Comparison of ENCODE assay signal across 13 cellular contexts in the genomic region with DNA sequence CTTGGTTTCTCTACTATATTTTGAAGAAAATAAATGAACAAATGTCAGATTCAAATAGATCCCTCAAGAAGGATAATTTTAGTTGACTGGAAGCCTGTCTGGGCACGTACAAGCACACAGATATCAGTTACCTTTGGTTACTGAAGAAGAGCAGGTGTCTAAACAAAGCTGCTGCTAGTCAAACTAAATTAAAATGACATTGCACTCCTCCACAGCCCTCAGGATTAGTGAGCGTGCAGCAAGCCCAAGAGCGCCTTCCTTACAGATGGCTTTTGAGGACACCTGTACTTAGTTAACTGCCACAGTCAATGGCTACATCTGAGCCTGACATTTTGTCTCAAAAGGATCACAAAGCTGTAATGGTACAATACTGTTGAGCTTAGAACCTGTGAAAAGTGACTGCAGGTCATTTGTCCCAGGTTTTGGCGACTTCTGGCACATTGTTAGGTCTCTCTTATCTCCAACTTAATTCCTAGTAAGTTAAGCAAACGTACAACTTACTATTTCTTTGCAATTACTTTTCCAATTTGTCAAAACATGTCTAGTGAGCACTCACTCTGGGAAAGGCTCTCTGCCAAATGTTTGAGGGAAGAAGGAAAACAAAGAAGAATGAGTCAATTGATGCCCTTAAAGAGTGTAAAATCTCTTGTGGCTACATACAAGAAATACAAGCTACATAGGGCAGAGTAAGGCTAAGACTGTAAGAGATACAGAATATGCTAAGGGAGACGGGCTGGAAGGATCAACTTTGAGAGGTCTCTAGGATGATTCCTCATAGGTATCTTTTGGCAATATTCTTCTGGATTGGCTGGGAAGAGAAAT. TPM values are rescaled to one million over a fixed set of nuclear protein-coding genes. Genes with fewer than 3 reads are reported as not detected.
A peak's percentile ranks its signal among the peaks of the same experiment; 100 is the strongest.
DNase-seq lines count a peak whose midpoint lies in the region; ATAC-seq, FAIRE-seq and TF ChIP-seq lines count a peak whose summit lies in the region.
"Had no signal": no experiment of that assay in that cellular context is flagged by ENCODE, and none has a peak within 500 bp of the region (broad histone marks: within the 10 kb centered on the region; RNA-seq: fewer than 3 reads in every experiment).

No MANE protein-coding gene starts in this region.

- H3K9me3 ChIP-seq in HepG2 (ENCODE audit: low read length) = no peaks in the 10 kb centered on the region
- H3K9me3 ChIP-seq in CD4-positive, alpha-beta memory T cell (ENCODE audit: control insufficient read depth in 1 of 2, low read length in 2 of 2) = no peaks in the 10 kb centered on the region
- H3K9me3 ChIP-seq: A549, tibial nerve had no signal

- H3K36me3 Mint-ChIP-seq in CD4-positive, alpha-beta memory T cell = no peaks in the 10 kb centered on the region
- H3K36me3 Mint-ChIP-seq: IgD-negative memory B cell had no signal

- H3K36me3 ChIP-seq in HepG2 (replicated peaks in 1 of 2; ENCODE audit: control insufficient read depth in 1 of 2, insufficient read depth in 2 of 2, low read length in 2 of 2) = no peaks in the 10 kb centered on the region
- no peaks in the 10 kb centered on the region for H3K36me3 ChIP-seq in CD4-positive, alpha-beta memory T cell (ENCODE audit: insufficient read depth, low read length)
- H3K36me3 ChIP-seq: tibial nerve had no signal

- POLR2A ChIA-PET in HepG2 (lab: Yijun Ruan, JAX) = no interaction called here
- POLR2A ChIA-PET in CD4-positive, alpha-beta memory T cell (lab: Charles Lee; ENCODE audit: partially characterized antibody) = no interaction called here

- ATAC-seq in HepG2 (no peak), GM18519 (IDR thresholded peaks at IDR 0.05; ENCODE audit: low FRiP score, unreplicated experiment) (no peak)
- ATAC-seq: A549 had no signal

- no peak for FAIRE-seq in HepG2 (lab: Jason Lieb, UNC)
- FAIRE-seq: A549 had no signal

- no peaks in the 10 kb centered on the region for H4K20me1 ChIP-seq in HepG2 (ENCODE audit: insufficient read depth, low read length)

- no peak overlapping the region for H3K4me3 Mint-ChIP-seq in CD4-positive, alpha-beta memory T cell
- H3K4me3 Mint-ChIP-seq: IgD-negative memory B cell had no signal

- TF ChIP-seq POLR2A in HepG2 (IDR thresholded peaks at IDR 0.05; ENCODE audit: insufficient read depth in 1 of 2, low read depth in 2 of 2, low read length in 2 of 2) = no peak

- TF ChIP-seq EP300 in HepG2 (IDR thresholded peaks at IDR 0.05; ENCODE audit: low read depth in 2 of 2, low read length in 2 of 2) = no peak
- TF ChIP-seq EP300 in HepG2 (CRISPR knock-in tag; IDR thresholded peaks at IDR 0.05; ENCODE audit: borderline replicate concordance) = no peak

- H3K9ac ChIP-seq in HepG2 (ENCODE audit: insufficient read depth, low read depth, low read length) = no peak overlapping the region

- peaks cover 0 to 2% (median 0%) of the 10 kb centered on the region in 8 donors for H3K9me3 Mint-ChIP-seq in CD4-positive, alpha-beta memory T cell

- no peaks in the 10 kb centered on the region for H3K4me1 ChIP-seq in HepG2 (ENCODE audit: insufficient read depth, low read length)
- H3K4me1 ChIP-seq in CD4-positive, alpha-beta memory T cell (ENCODE audit: insufficient read depth, low read length) = no peaks in the 10 kb centered on the region
- H3K4me1 ChIP-seq: A549, tibial nerve had no signal

- no peak for TF ChIP-seq RAD21 in HepG2 (CRISPR knock-in tag; IDR thresholded peaks at IDR 0.05)

- H3K4me1 Mint-ChIP-seq in CD4-positive, alpha-beta memory T cell = no peaks in the 10 kb centered on the region
- H3K4me1 Mint-ChIP-seq: IgD-negative memory B cell had no signal

- WGBS in HepG2 (ENCODE audit: low lambda C conversion rate) = 11% methylated on average over 6 of the region's 6 CpGs

- no peak overlapping the region for H3K4me2 ChIP-seq in HepG2 (ENCODE audit: low read depth, low read length)
- H3K4me2 ChIP-seq: A549 had no signal

- no peak overlapping the region for H3K4me3 ChIP-seq in HepG2 (replicated peaks in 1 of 3; ENCODE audit: insufficient read depth in 1 of 3, low read depth in 2 of 3, low read length in 3 of 3)
- H3K4me3 ChIP-seq in CD4-positive, alpha-beta memory T cell (ENCODE audit: low read length in 2 of 2) = no peak overlapping the region
- H3K4me3 ChIP-seq: A549, tibial nerve had no signal

- in situ Hi-C loops in HepG2 (cut with HindIII; ENCODE audit: extremely low pct_ligation_motif_present, low pct_unique_long_range_greater_than_20kb) = no loop called here

- H2AFZ ChIP-seq in HepG2 (ENCODE audit: low read length) = no peak overlapping the region

- H3K27me3 Mint-ChIP-seq in CD4-positive, alpha-beta memory T cell = peaks cover 9 to 33% of the 10 kb centered on the region in 2 donors

- H3K79me2 ChIP-seq in HepG2 (ENCODE audit: insufficient read depth, low read length) = no peaks in the 10 kb centered on the region

- TF ChIP-seq CTCF in HepG2 (CRISPR knock-in tag; IDR thresholded peaks at IDR 0.05) = no peak

- intact Hi-C loops in HepG2 (cut with micrococcal nuclease; ENCODE audit: unreplicated experiment) = no loop called here
- intact Hi-C loops in CD4-positive, alpha-beta memory T cell (cut with micrococcal nuclease) = no loop called here

- BruUV-seq in HepG2 (replicated peaks; lab: Mats Ljungman, UMichigan) = no TSS peak

- H3K27ac Mint-ChIP-seq in CD4-positive, alpha-beta memory T cell = no peak overlapping the region
- H3K27ac Mint-ChIP-seq: IgD-negative memory B cell had no signal

- H3K27me3 ChIP-seq in HepG2 (ENCODE audit: control insufficient read depth in 1 of 2, insufficient read depth in 2 of 2, low read length in 2 of 2) = 0 out of 5 replicates have a peak, but pooled peaks cover 0 to 3% of the 10 kb centered on the region in 2 experiments
- H3K27me3 ChIP-seq in CD4-positive, alpha-beta memory T cell (ENCODE audit: insufficient read depth, low read length) = no peaks in the 10 kb centered on the region
- H3K27me3 ChIP-seq: tibial nerve had no signal

- no peak overlapping the region for H3K27ac ChIP-seq in epithelial cell of prostate
- H3K27ac ChIP-seq in HepG2 (ENCODE audit: extremely low read length, insufficient read depth, low read length) = no peak overlapping the region
- no peak overlapping the region for H3K27ac ChIP-seq in CD4-positive, alpha-beta memory T cell (ENCODE audit: low read depth, low read length)
- H3K27ac ChIP-seq: A549, tibial nerve had no signal

- DNase-seq in NCI-H2107 treated with DMSO at 0.1 percent for 48 hours (lab: John Stamatoyannopoulos, UW; ENCODE audit: unreplicated experiment) = peak; percentile 78
- no peak for DNase-seq in NCI-H2107 (lab: John Stamatoyannopoulos, UW)
- peak; percentile 38 for DNase-seq in NCI-H774 (lab: John Stamatoyannopoulos, UW)
- DNase-seq in epithelial cell of prostate (ENCODE audit: low read depth, low spot score) = peak; percentile 44
- DNase-seq in HuH-7.5 (ENCODE audit: low spot score) = no peak
- no peak for DNase-seq in HepG2 (ENCODE audit: low spot score)
- no peak for DNase-seq in CD4-positive, alpha-beta memory T cell
- DNase-seq: activated effector memory CD4-positive, alpha-beta T cell treated with Interleukin-2 at 50 U/mL for 16 hours; NCI-H524 treated with DMSO at 0.1 percent for 48 hours had no signal

- CTCF ChIA-PET in HepG2 (lab: Yijun Ruan, JAX; ENCODE audit: low intra/inter-chr PET ratio, low total read pairs) = no interaction called here
- CTCF ChIA-PET in CD4-positive, alpha-beta memory T cell (lab: Charles Lee; ENCODE audit: partially characterized antibody) = interaction anchor here (1.3 kb wide), 1 partner anchor 17 kb away, joined by 3 read pairs; no protein-coding TSS in a partner anchor

TF ChIP-seq in HepG2, 621 proteins besides CTCF, POLR2A, EP300 and RAD21 (continues in another document):
- TF ChIP-seq, protein P1, sequence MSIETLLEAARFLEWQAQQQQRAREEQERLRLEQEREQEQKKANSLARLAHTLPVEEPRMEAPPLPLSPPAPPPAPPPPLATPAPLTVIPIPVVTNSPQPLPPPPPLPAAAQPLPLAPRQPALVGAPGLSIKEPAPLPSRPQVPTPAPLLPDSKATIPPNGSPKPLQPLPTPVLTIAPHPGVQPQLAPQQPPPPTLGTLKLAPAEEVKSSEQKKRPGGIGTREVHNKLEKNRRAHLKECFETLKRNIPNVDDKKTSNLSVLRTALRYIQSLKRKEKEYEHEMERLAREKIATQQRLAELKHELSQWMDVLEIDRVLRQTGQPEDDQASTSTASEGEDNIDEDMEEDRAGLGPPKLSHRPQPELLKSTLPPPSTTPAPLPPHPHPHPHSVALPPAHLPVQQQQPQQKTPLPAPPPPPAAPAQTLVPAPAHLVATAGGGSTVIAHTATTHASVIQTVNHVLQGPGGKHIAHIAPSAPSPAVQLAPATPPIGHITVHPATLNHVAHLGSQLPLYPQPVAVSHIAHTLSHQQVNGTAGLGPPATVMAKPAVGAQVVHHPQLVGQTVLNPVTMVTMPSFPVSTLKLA (IDR thresholded peaks at IDR 0.05) = no peak
- no peak for TF ChIP-seq ZNF317 (CRISPR knock-in tag; IDR thresholded peaks at IDR 0.05)

RNA-seq across cellular contexts. Expression of a gene that starts 25.6 kb away (rescaled TPM):
- not detected in 2 replicates for total RNA-seq in HepG2 (2016; rRNA removed; fragmentation: Illumina TruSeq; extraction: Trizol)
- not detected in 2 replicates for total RNA-seq in HepG2 (2016; cell fraction: cytosol; rRNA removed; fragmentation: Illumina TruSeq; extraction: Trizol; ENCODE audit: low read depth)
- total RNA-seq in HepG2 (2016; cell fraction: insoluble cytoplasmic fraction; rRNA removed; fragmentation: Illumina TruSeq; extraction: Trizol) = not detected in 2 replicates
- total RNA-seq in HepG2 (2016; cell fraction: membrane; rRNA removed; fragmentation: Illumina TruSeq; extraction: Trizol) = not detected in 2 replicates
- total RNA-seq in HepG2 (2016; cell fraction: nucleus; rRNA removed; fragmentation: Illumina TruSeq; extraction: Trizol) = not detected in 2 replicates
- polyA plus RNA-seq in HepG2 (2011; rRNA removed) = not detected in 2 replicates
- polyA plus RNA-seq in HepG2 (2011; cell fraction: cytosol; rRNA removed) = not detected in 2 replicates
- polyA plus RNA-seq in HepG2 (2011; cell fraction: nucleus; rRNA removed) = not detected in 2 replicates
- polyA plus RNA-seq in HepG2 (2012) = not detected in 2 replicates
- polyA plus RNA-seq in HepG2 (2016; cell fraction: cytosol; fragmentation: Illumina TruSeq; extraction: Trizol; ENCODE audit: low read depth) = not detected in 2 replicates
- polyA plus RNA-seq in HepG2 (2016; cell fraction: insoluble cytoplasmic fraction; fragmentation: Illumina TruSeq; extraction: Trizol; ENCODE audit: low read depth) = not detected in 2 replicates
- not detected in 2 replicates for polyA plus RNA-seq in HepG2 (2016; cell fraction: membrane; fragmentation: Illumina TruSeq; extraction: Trizol; ENCODE audit: low read depth)
- not detected in 2 replicates for polyA plus RNA-seq in HepG2 (2016; cell fraction: nucleus; fragmentation: Illumina TruSeq; extraction: Trizol; ENCODE audit: insufficient read depth, low read depth)
- 0.19 TPM in 1 of 2 replicates, not detected in the other for polyA minus RNA-seq in HepG2 (2011; rRNA and poly(A)+ RNA removed; ENCODE audit: low replicate concordance)
- not detected in 2 replicates for polyA minus RNA-seq in HepG2 (2011; cell fraction: cytosol; rRNA and poly(A)+ RNA removed)
- polyA minus RNA-seq in HepG2 (2011; cell fraction: nucleus; rRNA and poly(A)+ RNA removed) = not detected in 2 replicates
- total RNA-seq in CD4-positive, alpha-beta memory T cell = 10 to 100 TPM; 21.3 to 23.0 TPM
- polyA plus RNA-seq in CD4-positive, alpha-beta memory T cell = 10 to 100 TPM; 16.8 to 27.7 TPM

Comparison
In these comparisons a context has a peak if more than half of its experiments do, and no peak if none do; other contexts are left out.
1. DNase-seq: peak in NCI-H2107 treated with DMSO at 0.1 percent for 48 hours (single experiment), NCI-H774 (single experiment) and epithelial cell of prostate (single experiment); none in NCI-H2107 (single experiment), HuH-7.5 (single experiment), HepG2 (single experiment) and CD4-positive, alpha-beta memory T cell (0 of 5).
2. RNA of a gene that starts 25.6 kb away (total RNA-seq): 21.3 to 23.0 TPM in CD4-positive, alpha-beta memory T cell; not detected in HepG2; every median in the first group is over 10 times any median in the second.